ENCODE assay signal across 1 cellular context in genomic region chr16:75052481-75053211, GRCh38.
TF ChIP-seq lines count a peak whose summit lies in the region.

No MANE protein-coding gene starts in this region.

TF ChIP-seq in HCT116, 20 proteins besides CTCF, POLR2A, EP300 and RAD21:
- no peak for TF ChIP-seq ZFX (IDR thresholded peaks at IDR 0.05)
- no peak for TF ChIP-seq FOSL1 (IDR thresholded peaks at IDR 0.05; ENCODE audit: low read depth)
- no peak for TF ChIP-seq EGR1 (IDR thresholded peaks at IDR 0.05; ENCODE audit: low read depth)
- TF ChIP-seq YY1 (IDR thresholded peaks at IDR 0.05; ENCODE audit: extremely low read depth, insufficient replicate concordance, low read depth, low read length): no peak
